13 cellular contexts compared by ENCODE assay signal in genomic region chr5:97735209-97735608, GRCh38.
DNase-seq lines count a peak whose midpoint lies in the region; ATAC-seq and TF ChIP-seq lines count a peak whose summit lies in the region.
"Had no signal": no experiment of that assay in that cellular context is flagged by ENCODE, and none has a peak within 500 bp of the region (broad histone marks: within the 10 kb centered on the region; RNA-seq: fewer than 3 reads in every experiment).

No MANE protein-coding gene starts in this region.

- POLR2A ChIA-PET in AG04449 (lab: Yijun Ruan, JAX): no interaction called here
- POLR2A ChIA-PET in activated CD8-positive, alpha-beta T cell treated with anti-CD3 and anti-CD28 coated beads for 36 hours (lab: Charles Lee): no interaction called here

- no peak for TF ChIP-seq POLR2A in ovary (IDR thresholded peaks at IDR 0.05)

- no peaks in the 10 kb centered on the region for H3K36me3 ChIP-seq in ovary
- H3K36me3 ChIP-seq: SJCRH30, suprapubic skin had no signal

- H3K4me3 ChIP-seq in AG04449 (ENCODE audit: low read depth, low read length): no peak overlapping the region
- H3K4me3 ChIP-seq in foreskin fibroblast (ENCODE audit: low read depth in 1 of 2, low read length in 2 of 2): no peak overlapping the region
- H3K4me3 ChIP-seq in ovary: no peak overlapping the region
- H3K4me3 ChIP-seq: SJCRH30, suprapubic skin had no signal

- H3K27me3 Mint-ChIP-seq in activated CD8-positive, alpha-beta T cell treated with anti-CD3 and anti-CD28 coated beads for 36 hours: no peaks in the 10 kb centered on the region

- 63 to 74% (median 65%) methylated on average over 3 of the region's 3 CpGs for WGBS in ovary, 3 donors

- CTCF ChIA-PET in AG04449 (lab: Yijun Ruan, JAX): no interaction called here
- CTCF ChIA-PET in activated CD8-positive, alpha-beta T cell treated with anti-CD3 and anti-CD28 coated beads for 36 hours (lab: Charles Lee): no interaction called here

- H3K27ac ChIP-seq in ovary: no peak overlapping the region
- H3K27ac ChIP-seq: SJCRH30, suprapubic skin had no signal

- H3K4me1 ChIP-seq in ovary (ENCODE audit: insufficient read depth): no peaks in the 10 kb centered on the region
- H3K4me1 ChIP-seq: SJCRH30, suprapubic skin had no signal

- H3K36me3 Mint-ChIP-seq in activated CD8-positive, alpha-beta T cell treated with anti-CD3 and anti-CD28 coated beads for 36 hours (ENCODE audit: low read depth): no peaks in the 10 kb centered on the region
- H3K36me3 Mint-ChIP-seq: immature natural killer cell had no signal

- in situ Hi-C loops in GM13977 (cut with MboI; ENCODE audit: low pct_unique_long_range_greater_than_20kb, low sequenced_read_pairs, unreplicated experiment): no loop called here

- no peaks in the 10 kb centered on the region for H3K27me3 ChIP-seq in ovary
- H3K27me3 ChIP-seq: SJCRH30, suprapubic skin had no signal

- intact Hi-C loops in activated CD8-positive, alpha-beta T cell treated with anti-CD3 and anti-CD28 coated beads for 36 hours (cut with micrococcal nuclease): no loop called here
- intact Hi-C loops in ovary (cut with DNase I): no loop called here

- no peak overlapping the region for H3K27ac Mint-ChIP-seq in activated CD8-positive, alpha-beta T cell treated with anti-CD3 and anti-CD28 coated beads for 36 hours
- H3K27ac Mint-ChIP-seq: immature natural killer cell had no signal

- peak; percentile 58 for DNase-seq in AG04449 (ENCODE audit: low read depth, low spot score)
- peak; percentile 79 for DNase-seq in HS-5 (ENCODE audit: low read depth)
- peak; percentile 71 for DNase-seq in astrocyte of the hippocampus (ENCODE audit: low read depth, low spot score)
- peak; percentile 83 to 85 for DNase-seq in foreskin fibroblast
- no peak for DNase-seq in NCI-H510A (lab: John Stamatoyannopoulos, UW)
- no peak for DNase-seq in activated CD8-positive, alpha-beta T cell treated with anti-CD3 and anti-CD28 coated beads for 36 hours
- no peak for DNase-seq in GM13977 (ENCODE audit: low spot score)
- no peak for DNase-seq in ovary
- DNase-seq: activated CD8-positive, alpha-beta memory T cell treated with anti-CD3 and anti-CD28 coated beads for 24 hours; immature natural killer cell; NCI-H2081; SJCRH30 had no signal

- H3K4me3 Mint-ChIP-seq in activated CD8-positive, alpha-beta T cell treated with anti-CD3 and anti-CD28 coated beads for 36 hours: no peak overlapping the region
- H3K4me3 Mint-ChIP-seq: immature natural killer cell had no signal

- TF ChIP-seq CTCF in AG04449 (IDR thresholded peaks at IDR 0.05; ENCODE audit: insufficient read depth, low read length, missing control alignments) (no peak), foreskin fibroblast (IDR thresholded peaks at IDR 0.05; ENCODE audit: low read depth, low read length) (no peak), GM13977 (IDR thresholded peaks at IDR 0.05; ENCODE audit: extremely low read depth, insufficient read depth, missing control alignments) (no peak), ovary (IDR thresholded peaks at IDR 0.05) (no peak)
- no peak for TF ChIP-seq CTCF in activated CD8-positive, alpha-beta T cell treated with anti-CD3 and anti-CD28 coated beads for 36 hours (IDR thresholded peaks at IDR 0.05)

- no peak for TF ChIP-seq EP300 in ovary (IDR thresholded peaks at IDR 0.05)

- no peaks in the 10 kb centered on the region for H3K4me1 Mint-ChIP-seq in activated CD8-positive, alpha-beta T cell treated with anti-CD3 and anti-CD28 coated beads for 36 hours (ENCODE audit: low read depth)
- H3K4me1 Mint-ChIP-seq: immature natural killer cell had no signal

- no peak for ATAC-seq in activated CD8-positive, alpha-beta T cell treated with anti-CD3 and anti-CD28 coated beads for 36 hours

- H3K9me3 Mint-ChIP-seq in activated CD8-positive, alpha-beta T cell treated with anti-CD3 and anti-CD28 coated beads for 36 hours: no peaks in the 10 kb centered on the region

- no peaks in the 10 kb centered on the region for H3K9me3 ChIP-seq in ovary
- H3K9me3 ChIP-seq: SJCRH30, suprapubic skin had no signal

Comparison
In these comparisons a context has a peak if more than half of its experiments do, and no peak if none do; other contexts are left out.
1. DNase-seq: peak in AG04449 (single experiment), HS-5 (single experiment), astrocyte of the hippocampus (single experiment) and foreskin fibroblast (2 of 2); none in NCI-H510A (single experiment), activated CD8-positive, alpha-beta T cell treated with anti-CD3 and anti-CD28 coated beads for 36 hours (single experiment), GM13977 (single experiment) and ovary (0 of 5).